ENCODE assay signal across 15 cellular contexts in the genomic region with DNA sequence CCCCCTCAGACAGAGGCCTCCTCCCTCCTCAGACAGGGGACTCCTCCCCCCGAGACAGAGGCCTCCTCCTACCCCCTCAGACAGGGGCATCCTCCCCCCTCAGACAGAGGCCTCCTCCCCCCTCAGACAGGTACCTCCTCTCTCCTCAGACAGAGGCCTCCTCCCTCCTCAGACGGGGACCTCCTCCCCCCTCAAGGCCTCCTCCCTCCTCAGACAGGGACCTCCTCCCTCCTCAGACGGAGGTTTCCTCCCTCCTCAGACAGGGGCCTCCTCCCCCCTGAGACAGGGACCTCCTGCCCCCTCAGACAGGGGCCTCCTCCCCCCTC. TPM values are rescaled to one million over a fixed set of nuclear protein-coding genes. Genes with fewer than 3 reads are reported as not detected.
DNase-seq lines count a peak whose midpoint lies in the region; ATAC-seq and TF ChIP-seq lines count a peak whose summit lies in the region.
"Had no signal": no experiment of that assay in that cellular context is flagged by ENCODE, and none has a peak within 500 bp of the region (broad histone marks: within the 10 kb centered on the region; RNA-seq: fewer than 3 reads in every experiment).

No MANE protein-coding gene starts in this region.

- no peaks in the 10 kb centered on the region for H3K9me3 Mint-ChIP-seq in activated naive CD8-positive, alpha-beta T cell treated with anti-CD3 and anti-CD28 coated beads, Interleukin-2, amount 50 U/mL, for 24 hours
- H3K9me3 Mint-ChIP-seq: CD4-positive, alpha-beta memory T cell had no signal

- peaks cover 41% of the 10 kb centered on the region for H3K27me3 Mint-ChIP-seq in activated naive CD8-positive, alpha-beta T cell treated with anti-CD3 and anti-CD28 coated beads, Interleukin-2, amount 50 U/mL, for 24 hours

- no peak for TF ChIP-seq CTCF in omental fat pad (IDR thresholded peaks at IDR 0.05)

- intact Hi-C loops in left cardiac atrium (cut with DNase I): no loop called here
- intact Hi-C loops in cardiac septum (cut with DNase I): no loop called here

- no peak overlapping the region for H3K4me3 Mint-ChIP-seq in activated naive CD8-positive, alpha-beta T cell treated with anti-CD3 and anti-CD28 coated beads, Interleukin-2, amount 50 U/mL, for 24 hours
- H3K4me3 Mint-ChIP-seq: B cell; CD4-positive, alpha-beta memory T cell; GM23338 had no signal

- H3K36me3 Mint-ChIP-seq in activated naive CD8-positive, alpha-beta T cell treated with anti-CD3 and anti-CD28 coated beads, Interleukin-2, amount 50 U/mL, for 24 hours (ENCODE audit: low read depth): no peaks in the 10 kb centered on the region
- H3K36me3 Mint-ChIP-seq: CD4-positive, alpha-beta memory T cell had no signal

- peak; percentile 31 to 36 for ATAC-seq in left cardiac atrium
- ATAC-seq in left lobe of liver: peak; percentile 17
- peak; percentile 21 for ATAC-seq in omental fat pad (ENCODE audit: low FRiP score)
- no peak for ATAC-seq in activated naive CD8-positive, alpha-beta T cell treated with anti-CD3 and anti-CD28 coated beads, Interleukin-2, amount 50 U/mL, for 24 hours
- ATAC-seq: GM23338 had no signal

- no peak overlapping the region for H3K27ac Mint-ChIP-seq in activated naive CD8-positive, alpha-beta T cell treated with anti-CD3 and anti-CD28 coated beads, Interleukin-2, amount 50 U/mL, for 24 hours
- H3K27ac Mint-ChIP-seq: B cell, GM23338 had no signal

- peaks cover 10% of the 10 kb centered on the region for H3K4me1 Mint-ChIP-seq in activated naive CD8-positive, alpha-beta T cell treated with anti-CD3 and anti-CD28 coated beads, Interleukin-2, amount 50 U/mL, for 24 hours
- H3K4me1 Mint-ChIP-seq: GM23338 had no signal

- DNase-seq in left cardiac atrium (no peak), cardiac septum (ENCODE audit: low spot score) (no peak), left lobe of liver (ENCODE audit: low spot score) (no peak), omental fat pad (ENCODE audit: low spot score) (no peak), AG20443 (ENCODE audit: low spot score) (no peak), anterior cingulate cortex (lab: John Stamatoyannopoulos, UW) (no peak)
- DNase-seq in activated naive CD8-positive, alpha-beta T cell treated with anti-CD3 and anti-CD28 coated beads, Interleukin-2, amount 50 U/mL, for 24 hours: no peak
- DNase-seq: ACHN; C1 segment of cervical spinal cord; CD4-positive, alpha-beta memory T cell; DMS79 treated with DMSO at 0.1 percent for 48 hours; EL had no signal

RNA-seq across cellular contexts. Expression of gene C3, which starts 13.9 kb away (rescaled TPM):
- 1,000 to 10,000 TPM in 1 of 2 donors, 100 to 1,000 TPM in 1; 373 to 1,073 TPM for total RNA-seq in left cardiac atrium
- 50.6 TPM for total RNA-seq in cardiac septum
- total RNA-seq in left lobe of liver: 11,297 TPM
- total RNA-seq in omental fat pad: 1,000 to 10,000 TPM; 1,035 to 6,271 (median 2,305) TPM

RNA-seq across cellular contexts. Expression of gene GPR108, which starts 30.8 kb away (rescaled TPM):
- total RNA-seq in left cardiac atrium (10 to 100 TPM; 25.7 to 35.4 TPM), cardiac septum (22.5 TPM), left lobe of liver (28.8 TPM), omental fat pad (10 to 100 TPM; 34.5 to 68.4 (median 62.0) TPM)

RNA-seq across cellular contexts. Expression of gene TRIP10, which starts 32.9 kb away (rescaled TPM):
- total RNA-seq in left cardiac atrium (10 to 100 TPM; 67.5 to 74.0 TPM), cardiac septum (86.1 TPM), left lobe of liver (9.0 TPM), omental fat pad (100 to 1,000 TPM in 1 of 4 donors, 10 to 100 TPM in 3; 42.5 to 110 (median 66.6) TPM)

RNA-seq across cellular contexts. Expression of gene TNFSF14, which starts 36.6 kb away (rescaled TPM):
- 1 to 10 TPM; 2.1 to 3.2 TPM for total RNA-seq in left cardiac atrium
- 0.35 TPM for total RNA-seq in cardiac septum
- 8.3 TPM for total RNA-seq in left lobe of liver
- total RNA-seq in omental fat pad: 10 to 100 TPM in 2 of 4 donors, 1 to 10 TPM in 2; 3.6 to 66.5 (median 26.3) TPM
- total RNA-seq: A172, GM23338 had no signal
